ENCODE assay signal across 14 cellular contexts in the genomic region with DNA sequence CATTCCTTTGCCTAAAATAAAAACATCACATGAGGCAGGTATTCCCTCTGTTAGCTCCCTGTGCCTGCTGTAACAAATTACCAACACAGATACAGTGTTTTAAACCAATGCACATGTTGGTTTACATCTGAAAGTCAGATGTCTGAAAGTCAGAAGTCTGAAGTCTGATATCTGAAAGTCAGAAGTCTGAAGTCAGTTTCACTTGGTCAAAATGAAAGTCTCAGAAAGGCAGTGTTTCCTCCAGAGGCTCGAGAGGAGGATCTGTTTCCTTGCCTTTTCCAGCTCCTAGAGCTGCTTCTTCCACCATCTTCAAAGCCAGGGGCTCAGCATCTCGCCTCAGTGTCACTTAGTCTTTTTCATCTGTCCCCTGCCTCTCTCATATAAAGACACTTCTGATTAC. TPM values are rescaled to one million over a fixed set of nuclear protein-coding genes. Genes with fewer than 3 reads are reported as not detected.
A peak's percentile ranks its signal among the peaks of the same experiment; 100 is the strongest.
DNase-seq lines count a peak whose midpoint lies in the region; ATAC-seq and TF ChIP-seq lines count a peak whose summit lies in the region.
"Had no signal": no experiment of that assay in that cellular context is flagged by ENCODE, and none has a peak within 500 bp of the region (broad histone marks: within the 10 kb centered on the region; RNA-seq: fewer than 3 reads in every experiment).

No MANE protein-coding gene starts in this region.

- no peaks in the 10 kb centered on the region for H3K27me3 ChIP-seq in tibial artery

- TF ChIP-seq CTCF in tibial artery (IDR thresholded peaks at IDR 0.05) = no peak

- no peaks in the 10 kb centered on the region for H3K4me1 ChIP-seq in tibial artery

- no peaks in the 10 kb centered on the region for H3K9me3 ChIP-seq in tibial artery

- H3K27ac ChIP-seq in tibial artery (no peak overlapping the region), caudate nucleus (ENCODE audit: low read depth, low read length) (no peak overlapping the region)

- intact Hi-C loops in tibial artery (cut with DNase I; ENCODE audit: low total_unique reads) = no loop called here

- DNase-seq in tibial artery (no peak), caudate nucleus (lab: John Stamatoyannopoulos, UW) (no peak), RKO (ENCODE audit: low spot score) (no peak)
- DNase-seq: activated CD4-positive, alpha-beta memory T cell treated with anti-CD3 and anti-CD28 coated beads, Interleukin-2, amount 10 ng/mL, durations not matched to agents 7 days and 5 days; activated naive CD4-positive, alpha-beta T cell treated with anti-CD3 and anti-CD28 coated beads, Interleukin-2, amount 10 ng/mL, durations not matched to agents 7 days and 5 days; NCI-H146; retina; stimulated activated CD4-positive, alpha-beta T cell treated with anti-CD3 and anti-CD28 coated beads, Interleukin-4, amount 100 ng/mL, for 4 hours had no signal

- ATAC-seq in GM18498 (IDR thresholded peaks at IDR 0.05; ENCODE audit: unreplicated experiment) = peak; percentile 96
- peak; percentile 98 for ATAC-seq in GM19455 (IDR thresholded peaks at IDR 0.05; ENCODE audit: unreplicated experiment)
- ATAC-seq in HG02852 (IDR thresholded peaks at IDR 0.05; ENCODE audit: unreplicated experiment) = peak; percentile 89
- ATAC-seq in HG03457 (IDR thresholded peaks at IDR 0.05; ENCODE audit: unreplicated experiment) = peak; percentile 84
- no peak for ATAC-seq in esophagus mucosa

- H3K36me3 ChIP-seq in tibial artery = no peaks in the 10 kb centered on the region

- H3K4me3 ChIP-seq in tibial artery = no peak overlapping the region

RNA-seq across cellular contexts. Expression of gene SST, which starts 22.0 kb away (rescaled TPM):
- total RNA-seq in esophagus mucosa = not detected
- total RNA-seq: activated CD4-positive, alpha-beta memory T cell treated with anti-CD3 and anti-CD28 coated beads, Interleukin-2, amount 10 ng/mL, durations not matched to agents 7 days and 5 days had no signal

RNA-seq across cellular contexts. Expression of gene RTP2, which starts 54.2 kb away (rescaled TPM):
- total RNA-seq in esophagus mucosa = not detected
- total RNA-seq: activated CD4-positive, alpha-beta memory T cell treated with anti-CD3 and anti-CD28 coated beads, Interleukin-2, amount 10 ng/mL, durations not matched to agents 7 days and 5 days; cerebellum had no signal
